8 cellular contexts compared by ENCODE assay signal in the genomic region with DNA sequence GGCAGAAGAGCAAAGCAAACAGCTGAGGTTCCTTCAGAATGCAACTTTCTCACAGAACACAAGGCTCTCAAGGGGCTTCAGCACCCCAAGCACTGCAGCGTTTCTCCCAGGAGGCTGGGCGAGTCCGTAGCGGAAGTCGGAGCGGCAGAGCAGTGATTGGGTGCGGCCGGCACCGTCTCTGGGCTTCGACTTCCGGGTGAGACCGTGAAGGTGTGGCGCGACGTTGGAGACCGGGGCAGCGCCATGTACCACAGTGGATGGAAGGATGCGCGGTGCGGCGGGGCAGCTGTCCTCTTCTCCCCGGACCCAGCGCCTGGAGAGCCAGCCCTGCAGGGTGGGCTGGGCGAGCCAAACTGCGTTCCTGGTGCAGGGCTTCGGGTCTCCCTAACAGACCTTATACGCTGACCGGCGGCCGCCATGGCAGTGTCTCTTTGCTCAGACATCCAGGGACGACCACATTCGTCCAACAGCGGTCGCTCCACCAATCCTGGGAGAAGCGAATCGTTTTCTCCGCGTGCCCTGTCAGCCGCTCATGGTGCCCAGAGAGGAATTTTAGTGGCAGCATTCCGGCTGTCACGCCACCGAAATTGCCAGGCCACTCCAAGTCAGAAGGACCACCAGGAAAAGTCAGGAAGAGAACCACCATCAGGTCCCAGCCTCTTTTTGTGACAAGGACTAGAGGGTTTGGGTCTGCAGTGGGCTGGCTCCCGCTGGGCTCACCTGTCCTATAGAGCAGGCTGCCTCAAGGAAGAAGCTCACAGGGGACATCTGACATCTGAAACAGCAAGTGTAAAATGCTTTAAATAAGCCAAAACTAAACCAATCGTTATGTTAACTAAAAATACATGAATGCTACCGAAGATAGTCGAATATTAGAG. TPM values are rescaled to one million over a fixed set of nuclear protein-coding genes. Genes with fewer than 3 reads are reported as not detected.
A peak's percentile ranks its signal among the peaks of the same experiment; 100 is the strongest.
DNase-seq lines count a peak whose midpoint lies in the region; FAIRE-seq and TF ChIP-seq lines count a peak whose summit lies in the region.

No MANE protein-coding gene starts in this region.

- no peak overlapping the region for H3K56ac ChIP-seq in H9 (ENCODE audit: insufficient read length, low read depth, low read length)

- H3K14ac ChIP-seq in H9 (ENCODE audit: insufficient read depth, low read length): peak overlapping the region; percentile 81

- H3K4ac ChIP-seq in H9 (ENCODE audit: low read depth, low read length): no peak overlapping the region

- peaks cover 5% of the 10 kb centered on the region for H3K23me2 ChIP-seq in H9 (ENCODE audit: insufficient read length, low read depth, low read length, poor library complexity, severe bottlenecking)

- no peak overlapping the region for H2BK120ac ChIP-seq in H9 (ENCODE audit: low read depth, low read length, poor library complexity, severe bottlenecking)

- H4K8ac ChIP-seq in H9 (replicated peaks; ENCODE audit: insufficient read length, low read depth, low read length): no peak overlapping the region

- DNase-seq in H9: peak; percentile 89
- peak; percentile 77 for DNase-seq in NCI-H146 (lab: John Stamatoyannopoulos, UW)
- peak; percentile 66 for DNase-seq in activated CD4-positive, CD25-positive, alpha-beta regulatory T cell treated with anti-CD3 and anti-CD28 coated beads, Interleukin-2, amount 50 U/mL, for 72 hours
- peak; percentile 80 for DNase-seq in cerebellum (ENCODE audit: low spot score)
- DNase-seq in kidney tubule cell (ENCODE audit: low spot score): peak; percentile 81
- peak; percentile 61 to 62 for DNase-seq in stimulated activated CD4-positive, alpha-beta T cell treated with anti-CD3 and anti-CD28 coated beads, Interleukin-1b, Interleukin-23, amount 100 ng/mL, for 4 hours (ENCODE audit: low read depth in 2 of 2)
- no peak for DNase-seq in NCI-H1694 treated with DMSO at 0.1 percent for 48 hours (lab: John Stamatoyannopoulos, UW)

- H2BK15ac ChIP-seq in H9 (ENCODE audit: low read depth, low read length): no peak overlapping the region

- no peaks in the 10 kb centered on the region for H3K9me3 ChIP-seq in H9 (ENCODE audit: control insufficient read depth, low read depth, low read length)

- no peak overlapping the region for H3K23ac ChIP-seq in H9 (ENCODE audit: insufficient read length, low read depth, low read length)

- no peak overlapping the region for H2BK12ac ChIP-seq in H9 (ENCODE audit: insufficient read length, low read depth, low read length)

- H3K18ac ChIP-seq in H9 (ENCODE audit: insufficient read length, low read depth, low read length): peak overlapping the region; percentile 55

- H4K5ac ChIP-seq in H9 (ENCODE audit: insufficient read length, low read depth, low read length): no peak overlapping the region

- no peaks in the 10 kb centered on the region for H3K79me2 ChIP-seq in H9 (ENCODE audit: insufficient read depth, low read length)

- H3K79me1 ChIP-seq in H9 (ENCODE audit: insufficient read depth, low read depth, low read length, poor library complexity, severe bottlenecking): no peaks in the 10 kb centered on the region

- H3K27ac Mint-ChIP-seq in H9: peak overlapping the region; percentile 29 to 69 (median 44); a peak in 4 of 7 replicates

- H3K4me3 Mint-ChIP-seq in H9: peak overlapping the region; percentile 86 to 98

- FAIRE-seq in G401.6 (lab: Jason Lieb, UNC): peak; percentile 17

- H3K4me1 Mint-ChIP-seq in H9: peaks cover 20 to 33% of the 10 kb centered on the region in 2 experiments

- H2BK20ac ChIP-seq in H9 (ENCODE audit: low read depth, low read length, poor library complexity, severe bottlenecking): no peak overlapping the region

- H4K20me1 ChIP-seq in H9 (ENCODE audit: control insufficient read depth, insufficient read depth, insufficient read length): no peaks in the 10 kb centered on the region

- peak overlapping the region; percentile 81 for H3K4me2 ChIP-seq in H9 (ENCODE audit: insufficient read depth, insufficient read length, low read length)

- no peak overlapping the region for H2AK5ac ChIP-seq in H9 (ENCODE audit: insufficient read length, low read length)

- no peak overlapping the region for H2BK5ac ChIP-seq in H9 (ENCODE audit: insufficient read length, low read length)

- no peaks in the 10 kb centered on the region for H3K4me1 ChIP-seq in H9 (ENCODE audit: insufficient read depth, low read length)

- H3K9me3 Mint-ChIP-seq in H9: peaks cover 0 to 3% of the 10 kb centered on the region in 2 experiments; a peak in 1 of 5 replicates

- H3K27me3 Mint-ChIP-seq in H9 (ENCODE audit: low read depth): peaks cover 3% of the 10 kb centered on the region; the same call in 1 of the 2 replicates

- WGBS in H9 (ENCODE audit: extremely low coverage, insufficient read length, low lambda C conversion rate): no CpG with 5 or more reads among the region's 46 CpGs

- peak overlapping the region; percentile 67 for H3K9ac ChIP-seq in H9 (ENCODE audit: extremely low read depth, insufficient read length, low read length)

- H2AFZ ChIP-seq in H9 (ENCODE audit: low read length): peak overlapping the region; percentile 79

- peaks cover 0 to 6% (median 3%) of the 10 kb centered on the region in 3 experiments; a peak in 4 of 7 replicates for H3K36me3 Mint-ChIP-seq in H9 (ENCODE audit: insufficient read depth in 1 of 3, low read depth in 3 of 3)

- H3K27me3 ChIP-seq in H9 (ENCODE audit: insufficient read depth, low read length): no peaks in the 10 kb centered on the region

- no peak overlapping the region for H3T11ph ChIP-seq in H9 (ENCODE audit: low read length)

- no peak overlapping the region for H3K27ac ChIP-seq in H9 (ENCODE audit: insufficient read length, low read depth, low read length)

- H4K91ac ChIP-seq in H9 (ENCODE audit: insufficient read length, low read depth, low read length): no peak overlapping the region

- TF ChIP-seq CTCF in H9 (conservative IDR thresholded peaks at IDR 0.05): no peak

RNA-seq across cellular contexts. Expression of gene TRIM61, which starts 20.5 kb away (rescaled TPM):
- total RNA-seq in H9 (2021): 0.52 and 0.68 TPM in 2 replicates
- 2.2 TPM for total RNA-seq in cerebellum
